Comparison of ENCODE assay signal across 9 cellular contexts in the genomic region with DNA sequence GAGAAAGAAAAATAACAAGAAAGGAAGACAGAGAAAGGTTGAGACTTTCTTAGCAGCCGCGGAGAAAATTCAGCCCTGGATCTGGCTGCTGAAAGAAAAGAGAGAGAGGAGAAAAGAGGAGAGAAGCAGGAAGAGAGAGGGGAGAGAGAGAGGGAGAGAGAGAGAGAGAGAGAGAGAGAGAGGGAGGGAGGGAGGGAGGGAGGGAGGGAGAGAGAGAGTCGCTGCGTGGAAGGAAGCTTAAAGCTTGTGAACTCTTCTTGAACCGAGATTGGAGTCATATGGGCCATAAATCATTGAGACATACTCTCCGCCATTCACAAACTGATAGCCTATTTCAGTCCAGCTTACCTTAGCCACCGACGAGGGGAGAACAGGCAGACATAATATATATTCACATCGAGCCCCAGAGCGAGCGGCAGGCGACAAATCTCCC. TPM values are rescaled to one million over a fixed set of nuclear protein-coding genes. Genes with fewer than 3 reads are reported as not detected.
DNase-seq lines count a peak whose midpoint lies in the region; ATAC-seq, FAIRE-seq and TF ChIP-seq lines count a peak whose summit lies in the region.
"Had no signal": no experiment of that assay in that cellular context is flagged by ENCODE, and none has a peak within 500 bp of the region (broad histone marks: within the 10 kb centered on the region; RNA-seq: fewer than 3 reads in every experiment).

No MANE protein-coding gene starts in this region.

- H3K9me2 ChIP-seq in OCI-LY7 (ENCODE audit: insufficient read depth, low read length) = no peaks in the 10 kb centered on the region

- no peak for TF ChIP-seq EP300 in H1 (IDR thresholded peaks at IDR 0.05; ENCODE audit: borderline replicate concordance in 1 of 2, low read depth in 2 of 2, low read length in 2 of 2)

- no peak overlapping the region for H2BK20ac ChIP-seq in H1 (ENCODE audit: low read length)

- H4K5ac ChIP-seq in H1 (ENCODE audit: insufficient read length, low read depth, low read length) = no peak overlapping the region

- no peak overlapping the region for H3K56ac ChIP-seq in H1 (replicated peaks; ENCODE audit: insufficient read length, low read depth, low read length)

- no peaks in the 10 kb centered on the region for H3K79me1 ChIP-seq in H1 (ENCODE audit: low read depth, low read length)

- H3K9me3 ChIP-seq in H1 (ENCODE audit: insufficient read depth in 2 of 2, low read depth in 1 of 2, low read length in 1 of 2) (no peaks in the 10 kb centered on the region), OCI-LY7 (ENCODE audit: low read length) (no peaks in the 10 kb centered on the region)
- H3K9me3 ChIP-seq in naive thymus-derived CD4-positive, alpha-beta T cell (ENCODE audit: control insufficient read depth in 2 of 3, low read length in 3 of 3) = no peaks in the 10 kb centered on the region

- no peak overlapping the region for H3K4me3 ChIP-seq in H1 (ENCODE audit: extremely low read depth in 1 of 4, insufficient read depth in 2 of 4, low read depth in 3 of 4, low read length in 4 of 4)
- H3K4me3 ChIP-seq in naive thymus-derived CD4-positive, alpha-beta T cell (ENCODE audit: low read length) = no peak overlapping the region
- H3K4me3 ChIP-seq in OCI-LY7 (ENCODE audit: low read depth, low read length, poor library complexity, severe bottlenecking) = no peak overlapping the region

- POLR2A ChIA-PET in H1 (lab: Charles Lee; ENCODE audit: partially characterized antibody) (interaction anchor here (1.1 kb wide), 1 partner anchor 13 kb away, joined by 3 read pairs; no protein-coding TSS in a partner anchor), OCI-LY7 (lab: Charles Lee) (interaction anchor here (0.5 kb wide), 1 partner anchor 346 kb away, joined by 5 read pairs; no protein-coding TSS in a partner anchor)
- POLR2A ChIA-PET in naive thymus-derived CD4-positive, alpha-beta T cell (lab: Charles Lee) = interaction anchor here (1.4 to 3.4 kb wide), 6 partner anchors 8 to 19 kb away, joined by 4 to 24 read pairs (median 6); no protein-coding TSS in a partner anchor

- no peak for TF ChIP-seq POLR2A in H1 (IDR thresholded peaks at IDR 0.05; ENCODE audit: control extremely low read depth in 1 of 2, low read depth in 2 of 2, low read length in 2 of 2)

- H3K23ac ChIP-seq in H1 (ENCODE audit: insufficient read length) = no peak overlapping the region

- H4K20me1 ChIP-seq in H1 (replicated peaks in 1 of 2; ENCODE audit: control insufficient read depth in 1 of 2, insufficient read depth in 2 of 2, low read length in 2 of 2) (peaks cover 22 to 36% of the 10 kb centered on the region in 2 experiments), OCI-LY7 (ENCODE audit: insufficient read depth, low read length) (no peaks in the 10 kb centered on the region)

- no peak overlapping the region for H3K9ac ChIP-seq in H1 (replicated peaks in 1 of 4; ENCODE audit: extremely low read depth in 1 of 4, low read depth in 3 of 4, low read length in 3 of 4)

- no peak overlapping the region for H3K14ac ChIP-seq in H1 (ENCODE audit: insufficient read length)

- BruUV-seq in OCI-LY7 (replicated peaks; lab: Mats Ljungman, UMichigan) = no TSS peak

- H2BK5ac ChIP-seq in H1 (ENCODE audit: low read depth, low read length) = no peak overlapping the region

- no peaks in the 10 kb centered on the region for H3K79me2 ChIP-seq in H1 (ENCODE audit: control insufficient read depth in 1 of 2, insufficient read depth in 2 of 2, low read length in 2 of 2)
- H3K79me2 ChIP-seq in OCI-LY7 (ENCODE audit: insufficient read depth, low read depth, low read length) = no peaks in the 10 kb centered on the region

- no peak overlapping the region for H2AK5ac ChIP-seq in H1 (ENCODE audit: low read depth, low read length)

- H3K27me3 Mint-ChIP-seq in naive thymus-derived CD4-positive, alpha-beta T cell = peaks cover 7 to 69% (median 19%) of the 10 kb centered on the region in 5 donors

- ATAC-seq in naive thymus-derived CD4-positive, alpha-beta T cell = peak; percentile 56
- ATAC-seq in GM19397 (IDR thresholded peaks at IDR 0.05; ENCODE audit: unreplicated experiment) = no peak

- H3K4me1 ChIP-seq in H1 (replicated peaks in 1 of 4; ENCODE audit: control insufficient read depth in 3 of 4, insufficient read depth in 4 of 4, low read length in 3 of 4) = peaks cover 0 to 11% (median 9%) of the 10 kb centered on the region in 4 experiments; a peak in 5 of 7 replicates
- no peaks in the 10 kb centered on the region for H3K4me1 ChIP-seq in naive thymus-derived CD4-positive, alpha-beta T cell (ENCODE audit: control insufficient read depth in 2 of 2, insufficient read depth in 2 of 2, low read length in 2 of 2)
- H3K4me1 ChIP-seq in OCI-LY7 (ENCODE audit: insufficient read depth, low read length, poor library complexity, severe bottlenecking) = no peaks in the 10 kb centered on the region

- no peak overlapping the region for H4K8ac ChIP-seq in H1 (ENCODE audit: extremely low read depth, insufficient read depth, low read length)

- H3K36me3 ChIP-seq in H1 (ENCODE audit: control insufficient read depth in 2 of 4, insufficient read depth in 4 of 4, low read length in 3 of 4) = peaks cover 0 to 3% (median 0%) of the 10 kb centered on the region in 4 experiments; a peak in 1 of 8 replicates
- H3K36me3 ChIP-seq in naive thymus-derived CD4-positive, alpha-beta T cell (ENCODE audit: control insufficient read depth in 2 of 3, insufficient read depth in 3 of 3, low read length in 3 of 3) = no peaks in the 10 kb centered on the region
- H3K36me3 ChIP-seq in OCI-LY7 (ENCODE audit: insufficient read depth, low read length) = peaks cover 6% of the 10 kb centered on the region; the same call in 1 of the 2 replicates

- H3K18ac ChIP-seq in H1 (ENCODE audit: extremely low read depth, low read length) = no peak overlapping the region

- H3K36me3 Mint-ChIP-seq in naive thymus-derived CD4-positive, alpha-beta T cell = peaks cover 0 to 11% (median 0%) of the 10 kb centered on the region in 5 donors

- H4K91ac ChIP-seq in H1 (replicated peaks; ENCODE audit: insufficient read length, low read length) = no peak overlapping the region

- TF ChIP-seq CTCF in H1 (IDR thresholded peaks at IDR 0.05; ENCODE audit: control extremely low read depth in 1 of 3, insufficient read depth in 1 of 3, low read depth in 1 of 3, low read length in 3 of 3) (no peak), OCI-LY7 (conservative IDR thresholded peaks at IDR 0.05; ENCODE audit: low read length) (no peak)

- H3K23me2 ChIP-seq in H1 (ENCODE audit: low read depth, low read length) = no peaks in the 10 kb centered on the region; the same call in 1 of the 2 replicates

- peaks cover 98 to 100% (median 99%) of the 10 kb centered on the region in 4 experiments for H3K27me3 ChIP-seq in H1 (replicated peaks in 1 of 4; ENCODE audit: control insufficient read depth in 3 of 4, extremely low read depth in 1 of 4, insufficient read depth in 3 of 4, low read length in 3 of 4)
- H3K27me3 ChIP-seq in naive thymus-derived CD4-positive, alpha-beta T cell (ENCODE audit: control insufficient read depth in 2 of 2, insufficient read depth in 2 of 2, low read length in 2 of 2) = no peaks in the 10 kb centered on the region

- 10% methylated on average over 2 of the region's 12 CpGs; no CpG with 5 or more reads in 1 of the 2 experiments for WGBS in H1 (ENCODE audit: extremely low coverage in 1 of 2, insufficient coverage in 1 of 2, insufficient read length in 1 of 2, insufficient replicate concordance in 2 of 2, low coverage in 1 of 2, low lambda C conversion rate in 2 of 2, missing lambda C conversion rate in 1 of 2), 2 experiments

- H3K4me2 ChIP-seq in H1 (ENCODE audit: insufficient read depth in 1 of 2, low read depth in 2 of 2, low read length in 2 of 2) = peak overlapping the region in 1 of 2 experiments; percentile 44; a peak in 1 of 4 replicates
- no peak overlapping the region for H3K4me2 ChIP-seq in OCI-LY7 (ENCODE audit: low read length)

- FAIRE-seq in H1 (lab: Jason Lieb, UNC) = no peak

- CTCF ChIA-PET in H1 (lab: Charles Lee; ENCODE audit: partially characterized antibody) (interaction anchor here (0.9 to 4.0 kb wide), 9 partner anchors 9 to 203 kb away, joined by 3 to 18 read pairs (median 4); a partner anchor contains a TSS), OCI-LY7 (lab: Charles Lee; ENCODE audit: unreplicated experiment) (no interaction called here)
- CTCF ChIA-PET in naive thymus-derived CD4-positive, alpha-beta T cell (lab: Charles Lee) = no interaction called here

- TF ChIP-seq RAD21 in H1 (IDR thresholded peaks at IDR 0.05 in 1 of 2, conservative IDR thresholded peaks at IDR 0.05 in 1 of 2; ENCODE audit: low read depth in 2 of 2, low read length in 2 of 2) = no peak

- H3K27ac Mint-ChIP-seq in naive thymus-derived CD4-positive, alpha-beta T cell = peak overlapping the region; percentile 7 to 97 (median 84)

- H3K4me1 Mint-ChIP-seq in naive thymus-derived CD4-positive, alpha-beta T cell = peaks cover 4 to 19% (median 12%) of the 10 kb centered on the region in 7 donors

- intact Hi-C loops in naive thymus-derived CD4-positive, alpha-beta T cell (cut with micrococcal nuclease) = no loop called here
- intact Hi-C loops in OCI-LY7 (cut with micrococcal nuclease; ENCODE audit: unreplicated experiment) = no loop called here

- peak overlapping the region; percentile 81 to 96 (median 92) for H3K4me3 Mint-ChIP-seq in naive thymus-derived CD4-positive, alpha-beta T cell

- no peaks in the 10 kb centered on the region for H3K9me3 Mint-ChIP-seq in naive thymus-derived CD4-positive, alpha-beta T cell

- no peak overlapping the region for H2BK120ac ChIP-seq in H1 (replicated peaks; ENCODE audit: low read depth, low read length)

- H2BK12ac ChIP-seq in H1 (ENCODE audit: low read depth, low read length) = no peak overlapping the region

- no peak overlapping the region for H2AFZ ChIP-seq in H1 (ENCODE audit: low read length)
- no peak overlapping the region for H2AFZ ChIP-seq in OCI-LY7 (ENCODE audit: low read length)

- no peak overlapping the region for H3K4ac ChIP-seq in H1 (replicated peaks; ENCODE audit: insufficient read length, low read depth, low read length)

- peak; percentile 88 for DNase-seq in NCI-H187 treated with DMSO at 0.1 percent for 48 hours (lab: John Stamatoyannopoulos, UW)
- DNase-seq in NCI-H187 (lab: John Stamatoyannopoulos, UW) = no peak
- peak; percentile 36 to 81 for DNase-seq in NCI-H524 (lab: John Stamatoyannopoulos, UW)
- no peak for DNase-seq in H1 (ENCODE audit: low read depth in 1 of 2, low spot score in 2 of 2)
- DNase-seq in naive thymus-derived CD4-positive, alpha-beta T cell = peak in 3 of 9 donors; percentile 8 to 20 (median 19)
- no peak for DNase-seq in stimulated activated CD4-positive, alpha-beta T cell treated with anti-CD3 and anti-CD28 coated beads, Interleukin-12 subunit alpha, Interleukin-12 subunit beta, amount 100 ng/mL, for 4 hours
- DNase-seq in OCI-LY7 (ENCODE audit: low spot score) = no peak

- no peak overlapping the region for H3K27ac ChIP-seq in H1 (ENCODE audit: low read depth, low read length)
- no peak overlapping the region for H3K27ac ChIP-seq in naive thymus-derived CD4-positive, alpha-beta T cell (ENCODE audit: low read depth, low read length)
- no peak overlapping the region for H3K27ac ChIP-seq in OCI-LY7 (ENCODE audit: low read depth, low read length, poor library complexity, severe bottlenecking)

- H2BK15ac ChIP-seq in H1 (ENCODE audit: low read length) = no peak overlapping the region

RNA-seq across cellular contexts. Expression of a gene that starts 10.3 kb away (rescaled TPM):
- total RNA-seq in H1 (2021; fragmentation: NEBNext Ultra II Directional; extraction: Animal tissue kit (Norgen Biotek cat#: 25700)) = not detected in 2 replicates
- not detected in 2 replicates for polyA plus RNA-seq in H1 (2011; rRNA removed)
- polyA plus RNA-seq in H1 (2011; cell fraction: cytosol; rRNA removed) = not detected
- polyA plus RNA-seq in H1 (2011; cell fraction: nucleus; rRNA removed) = not detected
- polyA plus RNA-seq in H1 (2012, experiment 1 of 2) = not detected in 4 replicates
- not detected for polyA plus RNA-seq in H1 (2012, experiment 2 of 2)
- not detected for polyA plus RNA-seq in H1 (2013, experiment 1 of 2)
- not detected for polyA plus RNA-seq in H1 (2013, experiment 2 of 2)
- not detected in 2 replicates for polyA minus RNA-seq in H1 (2011; rRNA and poly(A)+ RNA removed)
- polyA minus RNA-seq in H1 (2011; cell fraction: cytosol; rRNA and poly(A)+ RNA removed) = not detected
- polyA minus RNA-seq in H1 (2011; cell fraction: nucleus; rRNA and poly(A)+ RNA removed) = 0.90 TPM
- total RNA-seq in naive thymus-derived CD4-positive, alpha-beta T cell = 10 to 100 TPM in 4 of 5 experiments, 1 to 10 TPM in 1; 3.4 to 46.9 (median 34.2) TPM
- polyA plus RNA-seq in naive thymus-derived CD4-positive, alpha-beta T cell = 10 to 100 TPM in 1 of 2 donors, 1 to 10 TPM in 1; 9.7 to 23.1 TPM
- not detected in 2 replicates for total RNA-seq in OCI-LY7 (2014; rRNA removed; shearing (Covaris generic))
- total RNA-seq in OCI-LY7 (2022) = not detected in 2 replicates

RNA-seq across cellular contexts. Expression of a gene that starts 23.0 kb away (rescaled TPM):
- not detected in 2 replicates for total RNA-seq in H1 (2021; fragmentation: NEBNext Ultra II Directional; extraction: Animal tissue kit (Norgen Biotek cat#: 25700))
- polyA plus RNA-seq in H1 (2011; rRNA removed) = not detected in 2 replicates
- polyA plus RNA-seq in H1 (2011; cell fraction: cytosol; rRNA removed) = not detected
- polyA plus RNA-seq in H1 (2011; cell fraction: nucleus; rRNA removed) = not detected
- not detected in 4 replicates for polyA plus RNA-seq in H1 (2012, experiment 1 of 2)
- polyA plus RNA-seq in H1 (2012, experiment 2 of 2) = not detected
- not detected for polyA plus RNA-seq in H1 (2013, experiment 1 of 2)
- polyA plus RNA-seq in H1 (2013, experiment 2 of 2) = not detected
- not detected in 2 replicates for polyA minus RNA-seq in H1 (2011; rRNA and poly(A)+ RNA removed)
- not detected for polyA minus RNA-seq in H1 (2011; cell fraction: cytosol; rRNA and poly(A)+ RNA removed)
- polyA minus RNA-seq in H1 (2011; cell fraction: nucleus; rRNA and poly(A)+ RNA removed) = not detected
- 1 to 10 TPM in 4 of 5 experiments, under 1 TPM in 1; 0.34 to 7.9 (median 2.4) TPM for total RNA-seq in naive thymus-derived CD4-positive, alpha-beta T cell
- not detected for polyA plus RNA-seq in naive thymus-derived CD4-positive, alpha-beta T cell
- 7.2 and 7.4 TPM in 2 replicates for total RNA-seq in OCI-LY7 (2014; rRNA removed; shearing (Covaris generic))
- total RNA-seq in OCI-LY7 (2022) = 8.9 and 9.2 TPM in 2 replicates
- polyA plus RNA-seq: BJ had no signal

RNA-seq across cellular contexts. Expression of a gene that starts 24.4 kb away (rescaled TPM):
- total RNA-seq in H1 (2021; fragmentation: NEBNext Ultra II Directional; extraction: Animal tissue kit (Norgen Biotek cat#: 25700)) = not detected in 2 replicates
- polyA plus RNA-seq in H1 (2011; rRNA removed) = not detected in 2 replicates
- not detected for polyA plus RNA-seq in H1 (2011; cell fraction: cytosol; rRNA removed)
- polyA plus RNA-seq in H1 (2011; cell fraction: nucleus; rRNA removed) = not detected
- polyA plus RNA-seq in H1 (2012, experiment 1 of 2) = 0.10 TPM in 1 of 4 replicates, not detected in the others
- polyA plus RNA-seq in H1 (2012, experiment 2 of 2) = 0.08 TPM
- polyA plus RNA-seq in H1 (2013, experiment 1 of 2) = 0.06 TPM
- 0.09 TPM for polyA plus RNA-seq in H1 (2013, experiment 2 of 2)
- not detected in 2 replicates for polyA minus RNA-seq in H1 (2011; rRNA and poly(A)+ RNA removed)
- not detected for polyA minus RNA-seq in H1 (2011; cell fraction: cytosol; rRNA and poly(A)+ RNA removed)
- polyA minus RNA-seq in H1 (2011; cell fraction: nucleus; rRNA and poly(A)+ RNA removed) = not detected
- total RNA-seq in naive thymus-derived CD4-positive, alpha-beta T cell = not detected
- not detected for polyA plus RNA-seq in naive thymus-derived CD4-positive, alpha-beta T cell
- total RNA-seq in OCI-LY7 (2014; rRNA removed; shearing (Covaris generic)) = not detected in 2 replicates
- total RNA-seq in OCI-LY7 (2022) = not detected in 2 replicates
- polyA plus RNA-seq: BJ had no signal

RNA-seq across cellular contexts. Expression of a gene that starts 34.8 kb away (rescaled TPM):
- not detected in 2 replicates for total RNA-seq in H1 (2021; fragmentation: NEBNext Ultra II Directional; extraction: Animal tissue kit (Norgen Biotek cat#: 25700))
- polyA plus RNA-seq in H1 (2011; rRNA removed) = not detected in 2 replicates
- not detected for polyA plus RNA-seq in H1 (2011; cell fraction: cytosol; rRNA removed)
- polyA plus RNA-seq in H1 (2011; cell fraction: nucleus; rRNA removed) = not detected
- 0.28 TPM in 1 of 4 replicates, not detected in the others for polyA plus RNA-seq in H1 (2012, experiment 1 of 2)
- polyA plus RNA-seq in H1 (2012, experiment 2 of 2) = not detected
- polyA plus RNA-seq in H1 (2013, experiment 1 of 2) = not detected
- not detected for polyA plus RNA-seq in H1 (2013, experiment 2 of 2)
- 0.19 TPM in 1 of 2 replicates, not detected in the other for polyA minus RNA-seq in H1 (2011; rRNA and poly(A)+ RNA removed)
- not detected for polyA minus RNA-seq in H1 (2011; cell fraction: cytosol; rRNA and poly(A)+ RNA removed)
- polyA minus RNA-seq in H1 (2011; cell fraction: nucleus; rRNA and poly(A)+ RNA removed) = 1.00 TPM
- 10 to 100 TPM in 1 of 5 experiments, 1 to 10 TPM in 3, under 1 TPM in 1; 0.48 to 14.6 (median 7.1) TPM for total RNA-seq in naive thymus-derived CD4-positive, alpha-beta T cell
- under 1 TPM in 1 of 2 donors, not detected in 1; 0.11 TPM for polyA plus RNA-seq in naive thymus-derived CD4-positive, alpha-beta T cell
- 7.7 and 14.0 TPM in 2 replicates for total RNA-seq in OCI-LY7 (2014; rRNA removed; shearing (Covaris generic))
- total RNA-seq in OCI-LY7 (2022) = 13.0 and 14.6 TPM in 2 replicates
- polyA plus RNA-seq: BJ had no signal

RNA-seq across cellular contexts. Expression of a gene that starts 38.4 kb away (rescaled TPM):
- not detected in 2 replicates for total RNA-seq in H1 (2021; fragmentation: NEBNext Ultra II Directional; extraction: Animal tissue kit (Norgen Biotek cat#: 25700))
- polyA plus RNA-seq in H1 (2011; rRNA removed) = not detected in 2 replicates
- not detected for polyA plus RNA-seq in H1 (2011; cell fraction: cytosol; rRNA removed)
- not detected for polyA plus RNA-seq in H1 (2011; cell fraction: nucleus; rRNA removed)
- not detected in 4 replicates for polyA plus RNA-seq in H1 (2012, experiment 1 of 2)
- not detected for polyA plus RNA-seq in H1 (2012, experiment 2 of 2)
- not detected for polyA plus RNA-seq in H1 (2013, experiment 1 of 2)
- polyA plus RNA-seq in H1 (2013, experiment 2 of 2) = not detected
- polyA minus RNA-seq in H1 (2011; rRNA and poly(A)+ RNA removed) = 0.07 TPM in 1 of 2 replicates, not detected in the other
- not detected for polyA minus RNA-seq in H1 (2011; cell fraction: cytosol; rRNA and poly(A)+ RNA removed)
- not detected for polyA minus RNA-seq in H1 (2011; cell fraction: nucleus; rRNA and poly(A)+ RNA removed)
- total RNA-seq in naive thymus-derived CD4-positive, alpha-beta T cell = not detected
- not detected for polyA plus RNA-seq in naive thymus-derived CD4-positive, alpha-beta T cell
- not detected in 2 replicates for total RNA-seq in OCI-LY7 (2014; rRNA removed; shearing (Covaris generic))
- total RNA-seq in OCI-LY7 (2022) = not detected in 2 replicates
- polyA plus RNA-seq: BJ had no signal

Comparison
In these comparisons a context has a peak if more than half of its experiments do, and no peak if none do; other contexts are left out.
1. DNase-seq: peak in NCI-H187 treated with DMSO at 0.1 percent for 48 hours (single experiment) and NCI-H524 (2 of 2); none in NCI-H187 (0 of 2), H1 (0 of 2), stimulated activated CD4-positive, alpha-beta T cell treated with anti-CD3 and anti-CD28 coated beads, Interleukin-12 subunit alpha, Interleukin-12 subunit beta, amount 100 ng/mL, for 4 hours (single experiment) and OCI-LY7 (single experiment).